ENCODE assay signal across 8 cellular contexts in genomic region chr17:43021739-43022512, GRCh38. TPM values are rescaled to one million over a fixed set of nuclear protein-coding genes. Genes with fewer than 3 reads are reported as not detected.
DNase-seq lines count a peak whose midpoint lies in the region; ATAC-seq and TF ChIP-seq lines count a peak whose summit lies in the region.

TSS of gene VAT1 (minus strand) at chr17:43022385. CDS start at chr17:43022322, 63 bp downstream.

- H3K27ac ChIP-seq in CD4-positive, CD25-positive, alpha-beta regulatory T cell (ENCODE audit: insufficient read depth, low read length, poor library complexity, severe bottlenecking) = peak within 1 kb of the TSS; percentile 23
- H3K27ac ChIP-seq in duodenal mucosa (ENCODE audit: low read depth, low read length) (peak within 1 kb of the TSS; percentile 80), liver (ENCODE audit: low read depth in 1 of 2, low read length in 2 of 2) (peak within 1 kb of the TSS; percentile 70 to 80)

- no peaks in the 10 kb centered on the region for H3K9me3 ChIP-seq in CD4-positive, CD25-positive, alpha-beta regulatory T cell (ENCODE audit: control insufficient read depth in 2 of 2, low read length in 2 of 2)
- H3K9me3 ChIP-seq in duodenal mucosa (ENCODE audit: control insufficient read depth in 1 of 2, low read length in 2 of 2) = no peaks in the 10 kb centered on the region
- H3K9me3 ChIP-seq in liver (ENCODE audit: control insufficient read depth in 4 of 4, low read length in 3 of 4) = no peaks in the 10 kb centered on the region

- H3K27me3 Mint-ChIP-seq in CD4-positive, CD25-positive, alpha-beta regulatory T cell = no peaks in the 10 kb centered on the region
- H3K27me3 Mint-ChIP-seq in activated CD4-positive, alpha-beta memory T cell treated with anti-CD3 and anti-CD28 coated beads for 36 hours = no peaks in the 10 kb centered on the region

- peaks cover 0 to 1% (median 0%) of the 10 kb centered on the region in 7 donors for H3K9me3 Mint-ChIP-seq in CD4-positive, CD25-positive, alpha-beta regulatory T cell
- H3K9me3 Mint-ChIP-seq in activated CD4-positive, alpha-beta memory T cell treated with anti-CD3 and anti-CD28 coated beads for 36 hours = no peaks in the 10 kb centered on the region

- TF ChIP-seq CTCF in HFF-Myc (IDR thresholded peaks at IDR 0.05; ENCODE audit: low read depth, low read length, missing control alignments) (no peak), liver (IDR thresholded peaks at IDR 0.05; ENCODE audit: low read depth, low read length, missing input control) (no peak)

- intact Hi-C loops in activated CD4-positive, alpha-beta memory T cell treated with anti-CD3 and anti-CD28 coated beads for 36 hours (cut with micrococcal nuclease) = loop anchor here (2.0 to 10.0 kb wide), 3 partner anchors 15 to 190 kb away; partner anchors contain the start of genes BRCA1, IFI35 and TMEM106A

- peaks cover 23% of the 10 kb centered on the region for H3K4me1 ChIP-seq in CD4-positive, CD25-positive, alpha-beta regulatory T cell (ENCODE audit: control insufficient read depth, insufficient read depth, low read length, poor library complexity, severe bottlenecking)
- H3K4me1 ChIP-seq in duodenal mucosa (ENCODE audit: control insufficient read depth in 1 of 2, insufficient read depth in 2 of 2, low read length in 2 of 2) (peaks cover 12 to 38% of the 10 kb centered on the region in 2 donors), liver (ENCODE audit: control insufficient read depth in 4 of 4, insufficient read depth in 4 of 4, low read length in 3 of 4) (peaks cover 6 to 30% (median 18%) of the 10 kb centered on the region in 4 donors)

- ATAC-seq in CD4-positive, CD25-positive, alpha-beta regulatory T cell (ENCODE audit: low read depth in 2 of 2) = peak; percentile 44 to 51
- no peak for ATAC-seq in GM19351 (IDR thresholded peaks at IDR 0.05; ENCODE audit: unreplicated experiment)

- peaks cover 6 to 47% (median 12%) of the 10 kb centered on the region in 4 donors for H3K4me1 Mint-ChIP-seq in CD4-positive, CD25-positive, alpha-beta regulatory T cell
- peaks cover 31% of the 10 kb centered on the region for H3K4me1 Mint-ChIP-seq in activated CD4-positive, alpha-beta memory T cell treated with anti-CD3 and anti-CD28 coated beads for 36 hours (ENCODE audit: low read depth)

- CTCF ChIA-PET in activated CD4-positive, alpha-beta memory T cell treated with anti-CD3 and anti-CD28 coated beads for 36 hours (lab: Charles Lee) = interaction anchor here (0.6 to 1.0 kb wide), 4 partner anchors 24 to 923 kb away, joined by 3 to 6 read pairs (median 4); partner anchors contain the start of gene RPL27

- peak; percentile 41 to 68 (median 59) for DNase-seq in CD4-positive, CD25-positive, alpha-beta regulatory T cell
- DNase-seq in HFF-Myc (ENCODE audit: extremely low read depth, low read depth) (no peak), NCI-H748 (lab: John Stamatoyannopoulos, UW; ENCODE audit: unreplicated experiment) (peak; percentile 86)
- DNase-seq in activated CD4-positive, alpha-beta memory T cell treated with anti-CD3 and anti-CD28 coated beads for 36 hours = peak; percentile 71
- DNase-seq in stimulated activated CD4-positive, alpha-beta T cell treated with anti-CD3 and anti-CD28 coated beads, Interleukin-4, amount 100 ng/mL, for 24 hours = peak; percentile 69

- peak within 1 kb of the TSS; percentile 71 to 92 (median 88) for H3K27ac Mint-ChIP-seq in CD4-positive, CD25-positive, alpha-beta regulatory T cell
- peak within 1 kb of the TSS; percentile 58 for H3K27ac Mint-ChIP-seq in activated CD4-positive, alpha-beta memory T cell treated with anti-CD3 and anti-CD28 coated beads for 36 hours

- no peaks in the 10 kb centered on the region for H3K27me3 ChIP-seq in CD4-positive, CD25-positive, alpha-beta regulatory T cell (ENCODE audit: control insufficient read depth, insufficient read depth, low read length)
- H3K27me3 ChIP-seq in duodenal mucosa (ENCODE audit: control insufficient read depth in 1 of 2, insufficient read depth in 2 of 2, low read length in 2 of 2) (no peaks in the 10 kb centered on the region), liver (ENCODE audit: control insufficient read depth in 4 of 4, insufficient read depth in 4 of 4, low read length in 3 of 4) (no peaks in the 10 kb centered on the region)

- no peaks in the 10 kb centered on the region for H3K36me3 ChIP-seq in CD4-positive, CD25-positive, alpha-beta regulatory T cell (ENCODE audit: control insufficient read depth, insufficient read depth, low read length)
- H3K36me3 ChIP-seq in duodenal mucosa (ENCODE audit: control insufficient read depth in 1 of 2, insufficient read depth in 2 of 2, low read length in 2 of 2) = peaks cover 0 to 4% of the 10 kb centered on the region in 2 donors
- H3K36me3 ChIP-seq in liver (ENCODE audit: control insufficient read depth in 4 of 4, insufficient read depth in 3 of 4, low read depth in 1 of 4, low read length in 3 of 4) = no peaks in the 10 kb centered on the region

- no peaks in the 10 kb centered on the region for H3K36me3 Mint-ChIP-seq in CD4-positive, CD25-positive, alpha-beta regulatory T cell
- no peaks in the 10 kb centered on the region for H3K36me3 Mint-ChIP-seq in activated CD4-positive, alpha-beta memory T cell treated with anti-CD3 and anti-CD28 coated beads for 36 hours

- under 1% methylated on average over 80 of the region's 80 CpGs for WGBS in liver

- peak within 1 kb of the TSS; percentile 58 for H3K4me3 ChIP-seq in CD4-positive, CD25-positive, alpha-beta regulatory T cell (ENCODE audit: low read depth, low read length)
- H3K4me3 ChIP-seq in HFF-Myc (replicated peaks; ENCODE audit: low read depth, low read length) (peak within 1 kb of the TSS; percentile 97), duodenal mucosa (ENCODE audit: low read depth in 1 of 2, low read length in 2 of 2) (peak within 1 kb of the TSS; percentile 88 to 91), liver (ENCODE audit: low read depth in 1 of 3, low read length in 3 of 3) (peak within 1 kb of the TSS; percentile 59 to 92 (median 85))

- H3K9ac ChIP-seq in duodenal mucosa (ENCODE audit: low read depth in 1 of 2, low read length in 2 of 2) = peak within 1 kb of the TSS; percentile 77 to 85
- peak within 1 kb of the TSS in 1 of 2 donors; percentile 36 for H3K9ac ChIP-seq in liver (ENCODE audit: low read depth in 1 of 2, low read length in 2 of 2)

- TF ChIP-seq RAD21 in liver (IDR thresholded peaks at IDR 0.05) = peak; percentile 39 to 41

- POLR2A ChIA-PET in activated CD4-positive, alpha-beta memory T cell treated with anti-CD3 and anti-CD28 coated beads for 36 hours (lab: Charles Lee) = interaction anchor here (0.7 to 2.1 kb wide), 4 partner anchors 24 to 340 kb away, joined by 3 to 8 read pairs (median 4); partner anchors contain the start of genes RPL27 and TMEM106A

- H3K4me3 Mint-ChIP-seq in CD4-positive, CD25-positive, alpha-beta regulatory T cell = peak within 1 kb of the TSS; percentile 90 to 94 (median 92)
- H3K4me3 Mint-ChIP-seq in activated CD4-positive, alpha-beta memory T cell treated with anti-CD3 and anti-CD28 coated beads for 36 hours = peak within 1 kb of the TSS; percentile 87

TF ChIP-seq in liver, 16 proteins besides CTCF, POLR2A, EP300 and RAD21:
- no peak for TF ChIP-seq SP1 (IDR thresholded peaks at IDR 0.05)
- TF ChIP-seq, protein P1, sequence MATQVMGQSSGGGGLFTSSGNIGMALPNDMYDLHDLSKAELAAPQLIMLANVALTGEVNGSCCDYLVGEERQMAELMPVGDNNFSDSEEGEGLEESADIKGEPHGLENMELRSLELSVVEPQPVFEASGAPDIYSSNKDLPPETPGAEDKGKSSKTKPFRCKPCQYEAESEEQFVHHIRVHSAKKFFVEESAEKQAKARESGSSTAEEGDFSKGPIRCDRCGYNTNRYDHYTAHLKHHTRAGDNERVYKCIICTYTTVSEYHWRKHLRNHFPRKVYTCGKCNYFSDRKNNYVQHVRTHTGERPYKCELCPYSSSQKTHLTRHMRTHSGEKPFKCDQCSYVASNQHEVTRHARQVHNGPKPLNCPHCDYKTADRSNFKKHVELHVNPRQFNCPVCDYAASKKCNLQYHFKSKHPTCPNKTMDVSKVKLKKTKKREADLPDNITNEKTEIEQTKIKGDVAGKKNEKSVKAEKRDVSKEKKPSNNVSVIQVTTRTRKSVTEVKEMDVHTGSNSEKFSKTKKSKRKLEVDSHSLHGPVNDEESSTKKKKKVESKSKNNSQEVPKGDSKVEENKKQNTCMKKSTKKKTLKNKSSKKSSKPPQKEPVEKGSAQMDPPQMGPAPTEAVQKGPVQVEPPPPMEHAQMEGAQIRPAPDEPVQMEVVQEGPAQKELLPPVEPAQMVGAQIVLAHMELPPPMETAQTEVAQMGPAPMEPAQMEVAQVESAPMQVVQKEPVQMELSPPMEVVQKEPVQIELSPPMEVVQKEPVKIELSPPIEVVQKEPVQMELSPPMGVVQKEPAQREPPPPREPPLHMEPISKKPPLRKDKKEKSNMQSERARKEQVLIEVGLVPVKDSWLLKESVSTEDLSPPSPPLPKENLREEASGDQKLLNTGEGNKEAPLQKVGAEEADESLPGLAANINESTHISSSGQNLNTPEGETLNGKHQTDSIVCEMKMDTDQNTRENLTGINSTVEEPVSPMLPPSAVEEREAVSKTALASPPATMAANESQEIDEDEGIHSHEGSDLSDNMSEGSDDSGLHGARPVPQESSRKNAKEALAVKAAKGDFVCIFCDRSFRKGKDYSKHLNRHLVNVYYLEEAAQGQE (IDR thresholded peaks at IDR 0.05) = peak; percentile 13

RNA-seq across cellular contexts. Expression of gene VAT1, which starts in this region (rescaled TPM):
- total RNA-seq in CD4-positive, CD25-positive, alpha-beta regulatory T cell = 21.9 TPM
- 10 to 100 TPM; 40.6 to 51.4 (median 49.1) TPM for polyA plus RNA-seq in CD4-positive, CD25-positive, alpha-beta regulatory T cell
- total RNA-seq in activated CD4-positive, alpha-beta memory T cell treated with anti-CD3 and anti-CD28 coated beads for 36 hours = 10 to 100 TPM; 45.3 to 49.6 TPM
- 10 to 100 TPM; 16.3 to 18.7 TPM for total RNA-seq in liver
- 10 to 100 TPM; 32.1 to 38.8 TPM for polyA plus RNA-seq in liver

Comparison
In these comparisons a context has a peak if more than half of its experiments do, and no peak if none do; other contexts are left out.
1. H3K27ac ChIP-seq: peak in every context shown above with its lines; median percentile 80 in duodenal mucosa; 75 in liver; 23 in CD4-positive, CD25-positive, alpha-beta regulatory T cell.